Comparison of ENCODE assay signal across 1 cellular context in the genomic region with DNA sequence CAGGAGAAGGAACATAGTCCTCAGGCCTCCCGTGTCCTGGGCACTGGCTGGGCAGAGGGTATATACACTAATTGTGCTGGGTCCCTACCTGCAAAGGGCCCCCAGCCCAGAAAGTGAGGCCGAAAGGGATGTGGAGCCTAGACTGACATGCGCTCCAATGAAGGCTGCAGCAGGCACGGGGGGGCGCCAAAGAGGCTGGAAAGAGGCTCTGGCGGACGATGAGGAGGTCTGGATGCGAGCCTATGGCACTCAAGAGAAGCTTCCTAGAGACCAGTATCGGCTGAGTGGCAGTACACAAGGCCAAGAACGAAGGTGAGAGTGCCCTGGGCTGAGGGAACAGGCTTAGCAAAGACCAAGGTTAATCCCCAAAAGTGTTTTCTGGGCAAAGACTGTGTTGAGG.
A peak's percentile ranks its signal among the peaks of the same experiment; 100 is the strongest.
TF ChIP-seq lines count a peak whose summit lies in the region.

No MANE protein-coding gene starts in this region.

TF ChIP-seq in IMR-90, 13 proteins besides CTCF, POLR2A, EP300 and RAD21:
- TF ChIP-seq, protein P1, sequence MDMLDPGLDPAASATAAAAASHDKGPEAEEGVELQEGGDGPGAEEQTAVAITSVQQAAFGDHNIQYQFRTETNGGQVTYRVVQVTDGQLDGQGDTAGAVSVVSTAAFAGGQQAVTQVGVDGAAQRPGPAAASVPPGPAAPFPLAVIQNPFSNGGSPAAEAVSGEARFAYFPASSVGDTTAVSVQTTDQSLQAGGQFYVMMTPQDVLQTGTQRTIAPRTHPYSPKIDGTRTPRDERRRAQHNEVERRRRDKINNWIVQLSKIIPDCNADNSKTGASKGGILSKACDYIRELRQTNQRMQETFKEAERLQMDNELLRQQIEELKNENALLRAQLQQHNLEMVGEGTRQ (IDR thresholded peaks at IDR 0.05; ENCODE audit: low read depth, low read length): no peak
- TF ChIP-seq SMC3 (IDR thresholded peaks at IDR 0.05; ENCODE audit: low read depth, low read length): 0 out of 2 replicates have a peak, but pooled peaks have one; percentile 7
- no peak for TF ChIP-seq FOS (IDR thresholded peaks at IDR 0.05; ENCODE audit: low read depth, low read length)
